10 cellular contexts compared by ENCODE assay signal in the genomic region with DNA sequence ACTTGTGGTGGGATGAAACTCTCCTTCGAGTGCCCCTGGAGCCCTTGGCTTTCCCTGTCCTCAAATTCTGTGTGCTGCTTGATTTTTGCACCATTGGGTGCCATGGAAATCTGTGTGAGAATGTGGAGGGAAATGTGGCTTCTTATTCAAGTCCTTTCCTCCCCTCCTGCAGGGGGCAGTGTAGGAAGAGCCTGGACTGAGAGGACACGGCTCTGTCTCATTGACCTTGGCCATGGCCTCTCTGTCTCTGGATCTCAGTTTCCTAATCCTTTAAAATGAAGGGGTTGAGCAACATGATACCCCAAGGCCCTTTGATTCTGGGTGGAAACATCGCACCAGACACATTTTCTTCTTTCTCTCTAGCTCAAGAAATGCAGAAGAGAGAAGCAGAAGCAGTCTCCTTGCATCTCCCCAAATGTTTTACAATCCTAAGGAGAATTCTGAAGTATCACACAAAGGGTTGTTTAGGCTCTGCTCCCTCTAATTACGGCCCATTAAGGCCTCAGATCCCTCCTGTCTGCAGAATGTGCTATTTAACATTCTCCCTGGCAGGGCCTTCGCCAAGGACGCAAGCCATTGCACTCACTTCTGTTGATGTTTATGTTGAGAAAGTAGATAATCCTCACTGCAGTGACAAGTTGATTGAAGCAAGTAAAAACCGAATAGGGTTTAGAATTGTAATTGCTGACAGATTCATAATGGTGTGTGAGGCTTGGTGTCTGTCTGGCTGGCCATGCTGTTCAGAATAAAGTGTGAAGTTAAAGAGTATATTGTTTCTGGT.
DNase-seq lines count a peak whose midpoint lies in the region; ATAC-seq and TF ChIP-seq lines count a peak whose summit lies in the region.
"Had no signal": no experiment of that assay in that cellular context is flagged by ENCODE, and none has a peak within 500 bp of the region (broad histone marks: within the 10 kb centered on the region; RNA-seq: fewer than 3 reads in every experiment).

No MANE protein-coding gene starts in this region.

- no peak overlapping the region for H3K4me3 ChIP-seq in Loucy (ENCODE audit: low read length, poor library complexity, severe bottlenecking)
- no peak overlapping the region for H3K4me3 ChIP-seq in neural progenitor cell

- no peak overlapping the region for H3K4me2 ChIP-seq in Loucy (ENCODE audit: low read depth, low read length, poor library complexity, severe bottlenecking)
- H3K4me2 ChIP-seq in neural progenitor cell, result no peak overlapping the region

- DNase-seq in NCI-H748 (lab: John Stamatoyannopoulos, UW; ENCODE audit: unreplicated experiment), result peak; percentile 40
- DNase-seq in NCI-H748 treated with DMSO at 0.1 percent for 48 hours (lab: John Stamatoyannopoulos, UW), result no peak
- no peak for DNase-seq in chondrocyte (ENCODE audit: low spot score)
- peak; percentile 36 for DNase-seq in neural progenitor cell (ENCODE audit: low spot score)
- DNase-seq in NCI-H2081 treated with DMSO at 0.1 percent for 48 hours (lab: John Stamatoyannopoulos, UW), result no peak
- no peak for DNase-seq in GM19240 (ENCODE audit: insufficient read length, low spot score)
- DNase-seq: NCI-H1105 treated with DMSO at 0.1 percent for 48 hours had no signal

- H3K36me3 ChIP-seq in Loucy (ENCODE audit: insufficient read depth, low read length) (no peaks in the 10 kb centered on the region), neural progenitor cell (no peaks in the 10 kb centered on the region)

- ATAC-seq in HG03159 (IDR thresholded peaks at IDR 0.05; ENCODE audit: unreplicated experiment), result no peak

- H3K27me3 ChIP-seq in Loucy (ENCODE audit: insufficient read depth, low read length, poor library complexity, severe bottlenecking) (no peaks in the 10 kb centered on the region), neural progenitor cell (no peaks in the 10 kb centered on the region)

- H3K79me2 ChIP-seq in Loucy (ENCODE audit: insufficient read depth, low read length), result no peaks in the 10 kb centered on the region
- H3K79me2 ChIP-seq in neural progenitor cell (ENCODE audit: low read depth), result no peaks in the 10 kb centered on the region

- H3K27ac Mint-ChIP-seq in chondrocyte (ENCODE audit: unreplicated experiment), result no peak overlapping the region
- no peak overlapping the region for H3K27ac Mint-ChIP-seq in neural progenitor cell
- H3K27ac Mint-ChIP-seq: activated naive CD4-positive, alpha-beta T cell treated with anti-CD3 and anti-CD28 coated beads, Interleukin-2, amount 50 U/mL, for 24 hours had no signal

- TF ChIP-seq CTCF in Loucy (conservative IDR thresholded peaks at IDR 0.05; ENCODE audit: low read length) (peak; percentile 60), chondrocyte (IDR thresholded peaks at IDR 0.05) (peak; percentile 37), neural progenitor cell (IDR thresholded peaks at IDR 0.05) (peak; percentile 53)

- H3K36me3 Mint-ChIP-seq in chondrocyte (ENCODE audit: low read depth), result no peaks in the 10 kb centered on the region
- no peaks in the 10 kb centered on the region for H3K36me3 Mint-ChIP-seq in neural progenitor cell
- H3K36me3 Mint-ChIP-seq: activated naive CD4-positive, alpha-beta T cell treated with anti-CD3 and anti-CD28 coated beads, Interleukin-2, amount 50 U/mL, for 24 hours had no signal

- H3K9me3 ChIP-seq in Loucy (ENCODE audit: insufficient read depth, low read depth, low read length), result no peaks in the 10 kb centered on the region
- H3K9me3 ChIP-seq in neural progenitor cell (ENCODE audit: low read depth), result no peaks in the 10 kb centered on the region

- H3K27me3 Mint-ChIP-seq in chondrocyte (ENCODE audit: low read depth) (peaks cover 36% of the 10 kb centered on the region), neural progenitor cell (ENCODE audit: insufficient read depth, low read depth) (no peaks in the 10 kb centered on the region)
- H3K27me3 Mint-ChIP-seq: activated naive CD4-positive, alpha-beta T cell treated with anti-CD3 and anti-CD28 coated beads, Interleukin-2, amount 50 U/mL, for 24 hours had no signal

- H3K9me2 ChIP-seq in Loucy (replicated peaks; ENCODE audit: low read depth, low read length), result no peaks in the 10 kb centered on the region

- H4K20me1 ChIP-seq in Loucy (ENCODE audit: insufficient read depth, low read length, poor library complexity, severe bottlenecking) (no peaks in the 10 kb centered on the region), neural progenitor cell (ENCODE audit: low read depth) (no peaks in the 10 kb centered on the region)

- no peaks in the 10 kb centered on the region for H3K4me1 Mint-ChIP-seq in chondrocyte (ENCODE audit: low read depth)
- H3K4me1 Mint-ChIP-seq in neural progenitor cell, result no peaks in the 10 kb centered on the region

- H3K27ac ChIP-seq in neural progenitor cell, result no peak overlapping the region

- H3K4me3 Mint-ChIP-seq in chondrocyte (ENCODE audit: unreplicated experiment), result no peak overlapping the region
- H3K4me3 Mint-ChIP-seq in neural progenitor cell, result no peak overlapping the region
- H3K4me3 Mint-ChIP-seq: activated naive CD4-positive, alpha-beta T cell treated with anti-CD3 and anti-CD28 coated beads, Interleukin-2, amount 50 U/mL, for 24 hours had no signal

- H3K9me3 Mint-ChIP-seq in chondrocyte (ENCODE audit: low read depth) (peaks cover 9% of the 10 kb centered on the region), neural progenitor cell (no peaks in the 10 kb centered on the region)
- H3K9me3 Mint-ChIP-seq: activated naive CD4-positive, alpha-beta T cell treated with anti-CD3 and anti-CD28 coated beads, Interleukin-2, amount 50 U/mL, for 24 hours had no signal

- H3K9ac ChIP-seq in Loucy (ENCODE audit: low read depth, low read length, poor library complexity, severe bottlenecking) (no peak overlapping the region), neural progenitor cell (no peak overlapping the region)

- H2AFZ ChIP-seq in Loucy (ENCODE audit: low read length), result peak overlapping the region; percentile 53; the same call in 1 of the 2 replicates
- no peak overlapping the region for H2AFZ ChIP-seq in neural progenitor cell (replicated peaks)

- H3K4me1 ChIP-seq in Loucy (ENCODE audit: insufficient read depth, low read length, poor library complexity, severe bottlenecking) (peaks cover 19% of the 10 kb centered on the region), neural progenitor cell (peaks cover 12% of the 10 kb centered on the region)

- no peaks in the 10 kb centered on the region for H3F3A ChIP-seq in Loucy (ENCODE audit: low read depth)
- H3F3A ChIP-seq in neural progenitor cell (ENCODE audit: low read depth), result no peaks in the 10 kb centered on the region

Comparison
In these comparisons a context has a peak if more than half of its experiments do, and no peak if none do; other contexts are left out.
1. DNase-seq: peak in NCI-H748 (single experiment) and neural progenitor cell (single experiment); none in NCI-H748 treated with DMSO at 0.1 percent for 48 hours (single experiment), chondrocyte (single experiment), NCI-H2081 treated with DMSO at 0.1 percent for 48 hours (single experiment) and GM19240 (single experiment).
2. Peak in every context shown above with its lines, with median percentiles within 50 percentile points of each other: CTCF ChIP-seq.